ENCODE assay signal across 16 cellular contexts in the genomic region with DNA sequence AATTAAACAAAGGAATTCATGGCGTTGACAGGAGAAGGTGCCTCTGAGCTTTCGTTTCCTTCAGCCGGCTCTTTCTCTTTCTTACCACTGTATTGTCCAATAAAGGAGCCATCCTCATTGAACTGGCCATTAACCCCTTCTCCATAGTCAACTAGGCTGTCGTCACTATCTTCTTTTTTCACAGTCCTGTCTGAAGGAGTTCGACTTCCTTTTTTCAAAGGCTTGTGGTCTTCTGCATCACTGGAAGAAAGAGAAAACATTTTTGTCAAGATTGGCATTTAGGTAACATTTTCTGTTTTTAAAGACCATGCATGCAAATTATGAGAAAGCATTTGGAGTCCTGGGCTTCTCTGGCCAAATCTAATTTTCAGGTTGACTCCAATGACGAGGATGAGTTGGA. TPM values are rescaled to one million over a fixed set of nuclear protein-coding genes. Genes with fewer than 3 reads are reported as not detected.
A peak's percentile ranks its signal among the peaks of the same experiment; 100 is the strongest.
DNase-seq lines count a peak whose midpoint lies in the region; ATAC-seq, FAIRE-seq and TF ChIP-seq lines count a peak whose summit lies in the region.
"Had no signal": no experiment of that assay in that cellular context is flagged by ENCODE, and none has a peak within 500 bp of the region (broad histone marks: within the 10 kb centered on the region; RNA-seq: fewer than 3 reads in every experiment).

No MANE protein-coding gene starts in this region.

- no peak overlapping the region for H4K5ac ChIP-seq in IMR-90 (ENCODE audit: low read depth, low read length)

- H3K4me3 ChIP-seq in IMR-90 (ENCODE audit: insufficient read depth, low read depth, low read length) (no peak overlapping the region), WI38 (ENCODE audit: low read depth, low read length) (0 out of 2 replicates have a peak overlapping the region, but pooled peaks have one; percentile 20), mesenchymal stem cell (ENCODE audit: insufficient read depth in 1 of 2, low read depth in 1 of 2, low read length in 2 of 2) (no peak overlapping the region)
- H3K4me3 ChIP-seq: A549, GM12878, GM23338 had no signal

- dilution Hi-C loops in IMR-90 (cut with HindIII; ENCODE audit: low sequenced_read_pairs, unreplicated experiment), result loop anchor here (25.0 kb wide), 1 partner anchor 138 kb away; the partner anchor contains the start of gene LAMB1

- no peaks in the 10 kb centered on the region for H3K9me1 ChIP-seq in IMR-90 (ENCODE audit: insufficient read depth, low read length)

- DNase-seq in GM12891 (ENCODE audit: insufficient read length, low spot score) (no peak), IMR-90 (no peak), mesenchymal stem cell (no peak), NCI-H1048 (lab: John Stamatoyannopoulos, UW) (no peak)
- DNase-seq: BE2C; CD4-positive, alpha-beta memory T cell; DMS79; H7 had no signal

- H2BK20ac ChIP-seq in IMR-90 (ENCODE audit: low read depth, low read length), result no peak overlapping the region

- H3K4me1 ChIP-seq in IMR-90 (ENCODE audit: control insufficient read depth, insufficient read depth, low read length), result peaks cover 2% of the 10 kb centered on the region; the same call in 1 of the 2 replicates
- peaks cover 4% of the 10 kb centered on the region for H3K4me1 ChIP-seq in mesenchymal stem cell (ENCODE audit: control insufficient read depth, insufficient read depth, low read depth, low read length)

- H2BK15ac ChIP-seq in IMR-90 (ENCODE audit: low read depth, low read length) (no peak overlapping the region), mesenchymal stem cell (ENCODE audit: low read depth, poor library complexity, severe bottlenecking) (no peak overlapping the region)

- TF ChIP-seq CTCF in IMR-90 (conservative IDR thresholded peaks at IDR 0.05; ENCODE audit: low read depth, low read length), result no peak
- TF ChIP-seq CTCF in WI38 (IDR thresholded peaks at IDR 0.05; ENCODE audit: low read depth, low read length), result no peak

- H3K14ac ChIP-seq in IMR-90 (replicated peaks; ENCODE audit: low read depth, low read length) (peak overlapping the region; percentile 60; the same call in 1 of the 2 replicates), mesenchymal stem cell (ENCODE audit: low read length in 2 of 2) (no peak overlapping the region)

- no peaks in the 10 kb centered on the region for H4K20me1 ChIP-seq in IMR-90 (ENCODE audit: insufficient read depth, low read length)

- H3K23ac ChIP-seq in IMR-90 (ENCODE audit: low read depth, low read length) (peak overlapping the region; percentile 73; the same call in 1 of the 2 replicates), mesenchymal stem cell (ENCODE audit: low read length in 2 of 2) (no peak overlapping the region)

- H2BK12ac ChIP-seq in mesenchymal stem cell (ENCODE audit: low read length in 2 of 2), result no peak overlapping the region

- BruUV-seq in IMR-90 (replicated peaks; lab: Mats Ljungman, UMichigan), result no TSS peak

- peak; percentile 27 for ATAC-seq in IMR-90 (ENCODE audit: low read depth)
- no peak for ATAC-seq in HG03280 (IDR thresholded peaks at IDR 0.05; ENCODE audit: unreplicated experiment)
- ATAC-seq: A549, GM12878, GM23338, HepG2 had no signal

- FAIRE-seq in GM12891 (lab: Jason Lieb, UNC), result no peak
- FAIRE-seq: A549, GM12878, HepG2 had no signal

- H2AFZ ChIP-seq in IMR-90 (replicated peaks; ENCODE audit: low read length, poor library complexity) (no peak overlapping the region), mesenchymal stem cell (ENCODE audit: low read depth, low read length) (no peak overlapping the region)
- H2AFZ ChIP-seq: GM23338 had no signal

- H3K27ac ChIP-seq in IMR-90 (ENCODE audit: insufficient read depth, low read length), result no peak overlapping the region
- H3K27ac ChIP-seq in mesenchymal stem cell (ENCODE audit: low read length, poor library complexity, severe bottlenecking), result no peak overlapping the region
- H3K27ac ChIP-seq: A549, C4-2B had no signal

- H3K4me2 ChIP-seq in IMR-90 (ENCODE audit: low read depth, low read length) (peak overlapping the region; percentile 90), mesenchymal stem cell (ENCODE audit: low read length, poor library complexity, severe bottlenecking) (peak overlapping the region; percentile 37)
- H3K4me2 ChIP-seq: A549, GM23338 had no signal

- no peak overlapping the region for H2AK5ac ChIP-seq in IMR-90 (ENCODE audit: low read depth, low read length)
- H2AK5ac ChIP-seq in mesenchymal stem cell (ENCODE audit: low read length, severe bottlenecking), result no peak overlapping the region

- H2AK9ac ChIP-seq in IMR-90 (replicated peaks; ENCODE audit: low read depth, low read length, poor library complexity), result no peak overlapping the region

- in situ Hi-C loops in IMR-90 (cut with MboI; ENCODE audit: low sequenced_read_pairs), result loop anchor here (25.0 kb wide), 1 partner anchor 413 kb away; the partner anchor contains the start of gene CBLL1

- H2BK5ac ChIP-seq in IMR-90 (ENCODE audit: low read depth, low read length, poor library complexity, severe bottlenecking), result no peak overlapping the region
- no peak overlapping the region for H2BK5ac ChIP-seq in mesenchymal stem cell (ENCODE audit: low read depth, low read length, poor library complexity, severe bottlenecking)

- intact Hi-C loops in IMR-90 (cut with micrococcal nuclease), result loop anchor here (5.0 kb wide), 3 partner anchors 168 to 688 kb away; partner anchors contain the start of gene CBLL1

- H4K91ac ChIP-seq in IMR-90 (ENCODE audit: insufficient read depth, low read depth, low read length) (no peak overlapping the region), mesenchymal stem cell (ENCODE audit: low read length) (no peak overlapping the region)

- H3K9me3 ChIP-seq in IMR-90 (ENCODE audit: control insufficient read depth, insufficient read depth, low read length) (no peaks in the 10 kb centered on the region), mesenchymal stem cell (ENCODE audit: control insufficient read depth, low read length) (no peaks in the 10 kb centered on the region)
- H3K9me3 ChIP-seq: A549, BE2C had no signal

- H3K79me1 ChIP-seq in IMR-90 (ENCODE audit: low read depth in 1 of 2, low read length in 2 of 2) (no peaks in the 10 kb centered on the region), mesenchymal stem cell (replicated peaks; ENCODE audit: low read length, poor library complexity, severe bottlenecking) (no peaks in the 10 kb centered on the region)

- POLR2A ChIA-PET in IMR-90 (lab: Charles Lee; ENCODE audit: unreplicated experiment), result interaction anchor here (0.7 to 1.5 kb wide), 2 partner anchors 147 to 259 kb away, joined by 3 to 4 read pairs; partner anchors contain the start of gene LAMB1

- no peak for TF ChIP-seq RAD21 in IMR-90 (IDR thresholded peaks at IDR 0.05; ENCODE audit: low read length)

- H2BK120ac ChIP-seq in IMR-90 (ENCODE audit: low read depth, low read length) (no peak overlapping the region), mesenchymal stem cell (ENCODE audit: low read depth, low read length) (no peak overlapping the region)

- no peak for TF ChIP-seq POLR2A in GM12891 (IDR thresholded peaks at IDR 0.05; ENCODE audit: low read depth, low read length)
- no peak for TF ChIP-seq POLR2A in IMR-90 (IDR thresholded peaks at IDR 0.05; ENCODE audit: low read depth, low read length)

- H3K27me3 ChIP-seq in IMR-90 (ENCODE audit: control insufficient read depth, insufficient read depth, low read length), result peaks cover 2% of the 10 kb centered on the region
- H3K27me3 ChIP-seq in mesenchymal stem cell (ENCODE audit: control insufficient read depth in 1 of 2, insufficient read depth in 1 of 2, low read length in 2 of 2), result no peaks in the 10 kb centered on the region
- H3K27me3 ChIP-seq: BE2C had no signal

- H3K4ac ChIP-seq in IMR-90 (ENCODE audit: low read depth, low read length), result no peak overlapping the region; the same call in 1 of the 2 replicates
- H3K4ac ChIP-seq in mesenchymal stem cell (ENCODE audit: low read depth in 1 of 2, low read length in 2 of 2), result no peak overlapping the region

- H3K18ac ChIP-seq in IMR-90 (ENCODE audit: low read depth, low read length), result no peak overlapping the region; the same call in 1 of the 2 replicates
- no peak overlapping the region for H3K18ac ChIP-seq in mesenchymal stem cell (ENCODE audit: low read depth in 1 of 2, low read length in 2 of 2)

- CTCF ChIA-PET in IMR-90 (lab: Yijun Ruan, JAX), result no interaction called here

- no peaks in the 10 kb centered on the region for H3K36me3 ChIP-seq in IMR-90 (ENCODE audit: control insufficient read depth, insufficient read depth, low read length)
- H3K36me3 ChIP-seq in mesenchymal stem cell (ENCODE audit: control insufficient read depth in 1 of 2, insufficient read depth in 2 of 2, low read depth in 1 of 2, low read length in 2 of 2), result no peaks in the 10 kb centered on the region

- H3K9ac ChIP-seq in IMR-90 (ENCODE audit: low read depth, low read length) (no peak overlapping the region), mesenchymal stem cell (ENCODE audit: low read length) (no peak overlapping the region)

- WGBS in IMR-90 (ENCODE audit: extremely low coverage in 2 of 2, insufficient read length in 1 of 2), 2 experiments, result 0% methylated on average over 2 of the region's 6 CpGs; no CpG with 5 or more reads in 1 of the 2 experiments
- WGBS in mesenchymal stem cell, result 88% methylated on average over 6 of the region's 6 CpGs

- no peak overlapping the region for H4K8ac ChIP-seq in IMR-90 (ENCODE audit: low read depth in 2 of 2, low read length in 2 of 2)
- H4K8ac ChIP-seq in mesenchymal stem cell (ENCODE audit: low read length), result no peak overlapping the region

- H3K56ac ChIP-seq in IMR-90 (ENCODE audit: extremely low read depth, insufficient read depth, low read length), result no peak overlapping the region

TF ChIP-seq in GM12891, 5 proteins besides CTCF, POLR2A, EP300 and RAD21:
- TF ChIP-seq POU2F2 (IDR thresholded peaks at IDR 0.05; ENCODE audit: low read depth, low read length) (no peak), SPI1 (IDR thresholded peaks at IDR 0.05; ENCODE audit: low read depth, low read length) (0 out of 2 replicates have a peak, but pooled peaks have one; percentile 14), TAF1 (IDR thresholded peaks at IDR 0.05; ENCODE audit: low read depth, low read length) (no peak)

TF ChIP-seq in IMR-90, 13 proteins besides CTCF, POLR2A, EP300 and RAD21 (continues in another document):
- no peak for TF ChIP-seq FOS (IDR thresholded peaks at IDR 0.05; ENCODE audit: low read depth, low read length)

RNA-seq across cellular contexts. Expression of gene LAMB4, which starts 19.7 kb away (rescaled TPM):
- polyA plus RNA-seq in GM12891 (2012; ENCODE audit: low read depth, missing spikeins), result 0.06 TPM
- under 0.01 and 0.18 TPM in 2 replicates for total RNA-seq in IMR-90 (2012; rRNA removed)
- 0.12 and 0.13 TPM in 2 replicates for polyA plus RNA-seq in IMR-90 (2012; rRNA removed)
- 0.05 and 0.09 TPM in 2 replicates for polyA plus RNA-seq in IMR-90 (2012; cell fraction: cytosol; rRNA removed)
- polyA plus RNA-seq in IMR-90 (2012; cell fraction: nucleus; rRNA removed; ENCODE audit: low replicate concordance), result 0.05 and 0.10 TPM in 2 replicates
- 0.25 TPM for polyA plus RNA-seq in mesenchymal stem cell (2013, experiment 1 of 2)
- 0.18 TPM for polyA plus RNA-seq in mesenchymal stem cell (2013, experiment 2 of 2)
- total RNA-seq: CD4-positive, alpha-beta memory T cell; G401; GM23338; H7; HepG2 had no signal
- polyA plus RNA-seq: CD4-positive, alpha-beta memory T cell; GM23338 had no signal
